In genomic region chrX:44952329-44953027, GRCh38 we compare ENCODE assay signal across 1 cellular context.
TF ChIP-seq lines count a peak whose summit lies in the region.

No MANE protein-coding gene starts in this region.

TF ChIP-seq in WTC11, 78 proteins besides CTCF, POLR2A, EP300 and RAD21 (continued from another document):
- TF ChIP-seq, protein P1, sequence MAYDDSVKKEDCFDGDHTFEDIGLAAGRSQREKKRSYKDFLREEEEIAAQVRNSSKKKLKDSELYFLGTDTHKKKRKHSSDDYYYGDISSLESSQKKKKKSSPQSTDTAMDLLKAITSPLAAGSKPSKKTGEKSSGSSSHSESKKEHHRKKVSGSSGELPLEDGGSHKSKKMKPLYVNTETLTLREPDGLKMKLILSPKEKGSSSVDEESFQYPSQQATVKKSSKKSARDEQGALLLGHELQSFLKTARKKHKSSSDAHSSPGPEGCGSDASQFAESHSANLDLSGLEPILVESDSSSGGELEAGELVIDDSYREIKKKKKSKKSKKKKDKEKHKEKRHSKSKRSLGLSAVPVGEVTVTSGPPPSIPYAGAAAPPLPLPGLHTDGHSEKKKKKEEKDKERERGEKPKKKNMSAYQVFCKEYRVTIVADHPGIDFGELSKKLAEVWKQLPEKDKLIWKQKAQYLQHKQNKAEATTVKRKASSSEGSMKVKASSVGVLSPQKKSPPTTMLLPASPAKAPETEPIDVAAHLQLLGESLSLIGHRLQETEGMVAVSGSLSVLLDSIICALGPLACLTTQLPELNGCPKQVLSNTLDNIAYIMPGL (CRISPR knock-in tag; IDR thresholded peaks at IDR 0.05), result no peak
TF ChIP-seq in WTC11: peak in this region for 1.
